In the genomic region with DNA sequence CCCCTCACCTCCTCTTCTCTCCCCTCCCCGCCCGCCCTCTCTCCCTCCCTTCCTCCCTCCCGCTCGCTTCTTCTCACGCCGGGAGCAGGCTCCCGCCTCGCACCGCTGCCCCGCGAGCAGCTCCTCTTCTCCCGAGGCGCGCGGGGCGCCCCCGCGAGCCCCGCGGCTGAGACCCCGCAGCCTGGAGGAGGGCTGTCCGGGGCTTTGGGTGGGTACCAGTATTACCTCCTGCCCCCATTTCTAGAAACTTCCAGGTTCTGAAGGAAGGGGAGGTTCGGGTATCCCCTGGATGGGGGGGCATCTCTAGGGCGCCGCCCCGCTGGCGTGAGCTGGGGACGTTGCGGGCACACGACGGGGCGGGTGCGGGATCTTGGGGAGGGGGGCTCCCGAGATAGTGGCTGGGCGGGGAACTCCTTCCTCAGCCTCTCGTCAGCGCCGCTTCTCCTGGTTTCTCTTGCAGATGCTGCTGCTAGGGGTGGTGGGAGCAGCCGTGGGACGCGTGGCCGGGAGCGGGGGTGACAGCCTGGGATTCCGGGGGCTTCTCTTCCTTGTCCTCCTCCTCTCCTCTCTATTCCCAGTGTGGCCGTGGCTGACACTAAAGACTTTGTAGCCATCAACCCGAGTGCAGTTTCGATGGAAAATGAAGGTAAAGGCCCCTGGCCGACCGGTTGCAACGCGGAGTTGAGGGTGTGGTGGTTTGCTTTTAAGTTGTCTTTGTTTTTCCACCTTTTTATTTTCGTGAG, we compare ENCODE assay signal across 8 cellular contexts. TPM values are rescaled to one million over a fixed set of nuclear protein-coding genes. Genes with fewer than 3 reads are reported as not detected.
DNase-seq lines count a peak whose midpoint lies in the region; ATAC-seq lines count a peak whose summit lies in the region.

No MANE protein-coding gene starts in this region.

- peaks cover 1% of the 10 kb centered on the region for H3K79me1 ChIP-seq in mesenchymal stem cell (replicated peaks; ENCODE audit: low read length, poor library complexity, severe bottlenecking)

- H3K4me1 ChIP-seq in effector memory CD4-positive, alpha-beta T cell (ENCODE audit: control insufficient read depth, insufficient read depth, low read length, poor library complexity, severe bottlenecking) = peaks cover 9% of the 10 kb centered on the region
- H3K4me1 ChIP-seq in mesenchymal stem cell (ENCODE audit: control insufficient read depth, insufficient read depth, low read depth, low read length) = no peaks in the 10 kb centered on the region

- peak overlapping the region; percentile 69 for H4K8ac ChIP-seq in mesenchymal stem cell (ENCODE audit: low read length)

- H2BK12ac ChIP-seq in mesenchymal stem cell (ENCODE audit: low read length in 2 of 2) = no peak overlapping the region

- H3K9me3 ChIP-seq in KOPT-K1 (ENCODE audit: insufficient read depth, low read length, poor library complexity, severe bottlenecking) = no peaks in the 10 kb centered on the region
- H3K9me3 ChIP-seq in effector memory CD4-positive, alpha-beta T cell (ENCODE audit: control insufficient read depth, low read length) = no peaks in the 10 kb centered on the region
- no peaks in the 10 kb centered on the region for H3K9me3 ChIP-seq in mesenchymal stem cell (ENCODE audit: control insufficient read depth, low read length)

- H3K18ac ChIP-seq in mesenchymal stem cell (ENCODE audit: low read depth in 1 of 2, low read length in 2 of 2) = peak overlapping the region; percentile 80 to 93

- peak overlapping the region in 1 of 2 experiments; percentile 81 for H3K14ac ChIP-seq in mesenchymal stem cell (ENCODE audit: low read length in 2 of 2)

- peak overlapping the region; percentile 83 for H2BK5ac ChIP-seq in mesenchymal stem cell (ENCODE audit: low read depth, low read length, poor library complexity, severe bottlenecking)

- no peak overlapping the region for H3K23ac ChIP-seq in mesenchymal stem cell (ENCODE audit: low read length in 2 of 2)

- WGBS in mesenchymal stem cell = 0% methylated on average over 41 of the region's 52 CpGs

- DNase-seq in EL = peak; percentile 29
- DNase-seq in activated CD4-positive, alpha-beta T cell treated with anti-CD3 and anti-CD28 coated beads for 48 hours = peak; percentile 43
- peak; percentile 38 to 47 (median 43) for DNase-seq in effector memory CD4-positive, alpha-beta T cell
- peak; percentile 66 for DNase-seq in mesenchymal stem cell
- DNase-seq in stimulated activated CD8-positive, alpha-beta memory T cell treated with anti-CD3 and anti-CD28 coated beads, Interleukin-15, amount 100 ng/mL, for 1 hour (ENCODE audit: low read depth) = peak; percentile 5
- no peak for DNase-seq in kidney glomerular epithelial cell (lab: John Stamatoyannopoulos, UW)

- no peak overlapping the region for H2AK5ac ChIP-seq in mesenchymal stem cell (ENCODE audit: low read length, severe bottlenecking)

- H3K4ac ChIP-seq in mesenchymal stem cell (ENCODE audit: low read depth in 1 of 2, low read length in 2 of 2) = peak overlapping the region; percentile 22 to 46

- peak overlapping the region; percentile 98 for H3K9ac ChIP-seq in mesenchymal stem cell (ENCODE audit: low read length)

- H3K4me3 ChIP-seq in effector memory CD4-positive, alpha-beta T cell (ENCODE audit: insufficient read depth, low read depth, low read length, poor library complexity, severe bottlenecking) = peak overlapping the region; percentile 98
- peak overlapping the region; percentile 80 to 89 for H3K4me3 ChIP-seq in mesenchymal stem cell (ENCODE audit: insufficient read depth in 1 of 2, low read depth in 1 of 2, low read length in 2 of 2)

- H3K4me2 ChIP-seq in mesenchymal stem cell (ENCODE audit: low read length, poor library complexity, severe bottlenecking) = peak overlapping the region; percentile 71

- peak overlapping the region; percentile 7 for H4K91ac ChIP-seq in mesenchymal stem cell (ENCODE audit: low read length)

- peak overlapping the region; percentile 47 for H2AFZ ChIP-seq in mesenchymal stem cell (ENCODE audit: low read depth, low read length)

- no peaks in the 10 kb centered on the region for H3K36me3 ChIP-seq in KOPT-K1 (ENCODE audit: insufficient read depth, low read length)
- no peaks in the 10 kb centered on the region for H3K36me3 ChIP-seq in effector memory CD4-positive, alpha-beta T cell (ENCODE audit: control insufficient read depth, insufficient read depth, low read length)
- no peaks in the 10 kb centered on the region for H3K36me3 ChIP-seq in mesenchymal stem cell (ENCODE audit: control insufficient read depth in 1 of 2, insufficient read depth in 2 of 2, low read depth in 1 of 2, low read length in 2 of 2)

- ATAC-seq in GM21526 (IDR thresholded peaks at IDR 0.05; ENCODE audit: low FRiP score, unreplicated experiment) = peak; percentile 19

- peak overlapping the region; percentile 99 for H2BK15ac ChIP-seq in mesenchymal stem cell (ENCODE audit: low read depth, poor library complexity, severe bottlenecking)

- H3K27ac ChIP-seq in KOPT-K1 (ENCODE audit: low read depth, low read length, poor library complexity, severe bottlenecking) (peak overlapping the region; percentile 93), mesenchymal stem cell (ENCODE audit: low read length, poor library complexity, severe bottlenecking) (peak overlapping the region; percentile 55)
- H3K27ac ChIP-seq in effector memory CD4-positive, alpha-beta T cell (ENCODE audit: insufficient read depth, low read length, poor library complexity, severe bottlenecking) = peak overlapping the region; percentile 98

- peak overlapping the region; percentile 91 for H2BK120ac ChIP-seq in mesenchymal stem cell (ENCODE audit: low read depth, low read length)

- no peaks in the 10 kb centered on the region for H3K27me3 ChIP-seq in effector memory CD4-positive, alpha-beta T cell (replicated peaks; ENCODE audit: control insufficient read depth, insufficient read depth, low read length, poor library complexity, severe bottlenecking)
- no peaks in the 10 kb centered on the region for H3K27me3 ChIP-seq in mesenchymal stem cell (ENCODE audit: control insufficient read depth in 1 of 2, insufficient read depth in 1 of 2, low read length in 2 of 2)

RNA-seq across cellular contexts. Expression of a gene that starts 0.4 kb away (rescaled TPM):
- 55.3 TPM for polyA plus RNA-seq in mesenchymal stem cell (2013, experiment 1 of 2)
- 55.5 TPM for polyA plus RNA-seq in mesenchymal stem cell (2013, experiment 2 of 2)
